In the genomic region with DNA sequence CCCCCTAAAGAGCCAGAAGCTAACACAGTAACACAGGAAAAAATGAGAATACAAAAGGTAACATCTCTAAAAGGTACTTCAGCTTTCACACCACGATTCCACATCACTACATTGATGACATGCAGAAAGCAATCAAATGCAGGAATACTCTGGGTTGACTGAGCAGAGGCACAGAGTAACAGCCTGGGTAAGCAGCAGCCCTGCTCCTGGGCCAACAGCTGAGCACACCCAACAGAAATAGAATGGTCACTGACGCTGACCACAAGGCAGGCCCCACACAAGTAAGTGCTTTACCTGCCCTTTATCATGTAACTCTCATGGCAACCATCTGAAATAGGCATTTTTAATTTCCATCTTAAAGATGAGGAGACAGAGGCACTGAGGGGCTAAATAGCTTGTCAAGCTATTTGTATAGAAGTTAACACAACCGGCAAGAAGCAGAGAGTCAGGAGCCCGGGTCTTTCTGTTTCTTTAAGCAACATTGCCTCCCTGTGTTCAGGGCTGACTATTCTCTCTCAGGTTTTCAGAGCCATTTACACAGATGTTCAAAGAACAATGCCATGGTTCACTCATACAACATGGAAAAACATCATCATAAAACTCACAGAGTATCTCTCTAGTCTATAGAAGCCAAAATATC, we compare ENCODE assay signal across 9 cellular contexts.
DNase-seq lines count a peak whose midpoint lies in the region; ATAC-seq and TF ChIP-seq lines count a peak whose summit lies in the region.
"Had no signal": no experiment of that assay in that cellular context is flagged by ENCODE, and none has a peak within 500 bp of the region (broad histone marks: within the 10 kb centered on the region; RNA-seq: fewer than 3 reads in every experiment).

No MANE protein-coding gene starts in this region.

- no peak overlapping the region for H3K4me3 ChIP-seq in heart right ventricle

- no peak for TF ChIP-seq POLR2A in GM18505 (IDR thresholded peaks at IDR 0.05; ENCODE audit: borderline replicate concordance, extremely low read depth, insufficient read depth, insufficient read length)

- peak in 6 of 9 donors; percentile 29 to 47 (median 38) for TF ChIP-seq CTCF in heart right ventricle (IDR thresholded peaks at IDR 0.05)

- no peak for DNase-seq in activated CD8-positive, alpha-beta memory T cell treated with anti-CD3 and anti-CD28 coated beads, Interleukin-2, amount 10 ng/mL, durations not matched to agents 7 days and 5 days
- no peak for DNase-seq in activated CD8-positive, alpha-beta memory T cell treated with anti-CD3 and anti-CD28 coated beads, Interleukin-2, amount 50 U/mL, for 48 hours
- DNase-seq in NCI-H2107 (lab: John Stamatoyannopoulos, UW) (peak; percentile 31), heart right ventricle (no peak)
- peak; percentile 65 for DNase-seq in activated effector memory CD4-positive, alpha-beta T cell treated with anti-CD3 and anti-CD28 coated beads, Interleukin-2, amount 50 U/mL, for 16 hours
- peak; percentile 16 for DNase-seq in stimulated activated CD4-positive, alpha-beta T cell treated with anti-CD3 and anti-CD28 coated beads, Interleukin-1b, Interleukin-23, amount 100 ng/mL, for 48 hours

- H3K36me3 Mint-ChIP-seq in activated CD8-positive, alpha-beta memory T cell treated with anti-CD3 and anti-CD28 coated beads, Interleukin-2, amount 10 ng/mL, durations not matched to agents 7 days and 5 days, result no peaks in the 10 kb centered on the region

- intact Hi-C loops in heart right ventricle (cut with DNase I), result loop anchor here in 4 of 10 donors (5.0 to 10.0 kb wide), 3 partner anchors 572 to 1054 kb away; no protein-coding TSS in a partner anchor

- no peaks in the 10 kb centered on the region for H3K9me3 ChIP-seq in heart right ventricle

- peaks cover 3% of the 10 kb centered on the region for H3K4me1 Mint-ChIP-seq in activated CD8-positive, alpha-beta memory T cell treated with anti-CD3 and anti-CD28 coated beads, Interleukin-2, amount 10 ng/mL, durations not matched to agents 7 days and 5 days
- H3K4me1 Mint-ChIP-seq: central memory CD8-positive, alpha-beta T cell had no signal

- H3K36me3 ChIP-seq in heart right ventricle, result no peaks in the 10 kb centered on the region

- H3K27me3 ChIP-seq in heart right ventricle, result peaks cover 0 to 9% (median 0%) of the 10 kb centered on the region in 7 donors

- no peaks in the 10 kb centered on the region for H3K4me1 ChIP-seq in heart right ventricle

- ATAC-seq in activated CD8-positive, alpha-beta memory T cell treated with anti-CD3 and anti-CD28 coated beads, Interleukin-2, amount 10 ng/mL, durations not matched to agents 7 days and 5 days, result peak; percentile 23
- ATAC-seq in heart right ventricle (peak in 7 of 8 donors; percentile 38 to 79 (median 68)), GM18505 (IDR thresholded peaks at IDR 0.05; ENCODE audit: unreplicated experiment) (no peak), GM18511 (IDR thresholded peaks at IDR 0.05; ENCODE audit: unreplicated experiment) (no peak)

- H3K27ac Mint-ChIP-seq in activated CD8-positive, alpha-beta memory T cell treated with anti-CD3 and anti-CD28 coated beads, Interleukin-2, amount 10 ng/mL, durations not matched to agents 7 days and 5 days, result no peak overlapping the region

- CTCF ChIA-PET in activated CD8-positive, alpha-beta memory T cell treated with anti-CD3 and anti-CD28 coated beads, Interleukin-2, amount 10 ng/mL, durations not matched to agents 7 days and 5 days (lab: Charles Lee), result interaction anchor here (0.9 to 1.6 kb wide), 4 partner anchors 10 to 526 kb away, joined by 3 to 4 read pairs (median 3); no protein-coding TSS in a partner anchor

- 30 to 36% methylated on average over 4 of the region's 4 CpGs for WGBS in heart right ventricle, 2 donors

- H3K27me3 Mint-ChIP-seq in activated CD8-positive, alpha-beta memory T cell treated with anti-CD3 and anti-CD28 coated beads, Interleukin-2, amount 10 ng/mL, durations not matched to agents 7 days and 5 days, result peaks cover 5% of the 10 kb centered on the region
- H3K27me3 Mint-ChIP-seq: central memory CD8-positive, alpha-beta T cell had no signal

- no peaks in the 10 kb centered on the region for H3K9me3 Mint-ChIP-seq in activated CD8-positive, alpha-beta memory T cell treated with anti-CD3 and anti-CD28 coated beads, Interleukin-2, amount 10 ng/mL, durations not matched to agents 7 days and 5 days (ENCODE audit: low read depth)
- H3K9me3 Mint-ChIP-seq: central memory CD8-positive, alpha-beta T cell had no signal

- no peak overlapping the region for H3K27ac ChIP-seq in heart right ventricle

- H3K4me3 Mint-ChIP-seq in activated CD8-positive, alpha-beta memory T cell treated with anti-CD3 and anti-CD28 coated beads, Interleukin-2, amount 10 ng/mL, durations not matched to agents 7 days and 5 days, result no peak overlapping the region
- H3K4me3 Mint-ChIP-seq: central memory CD8-positive, alpha-beta T cell had no signal

Comparison
In these comparisons a context has a peak if more than half of its experiments do, and no peak if none do; other contexts are left out.
1. ATAC-seq: peak in activated CD8-positive, alpha-beta memory T cell treated with anti-CD3 and anti-CD28 coated beads, Interleukin-2, amount 10 ng/mL, durations not matched to agents 7 days and 5 days (single experiment) and heart right ventricle (7 of 8); none in GM18505 (single experiment) and GM18511 (single experiment).
2. DNase-seq: peak in NCI-H2107 (single experiment), activated effector memory CD4-positive, alpha-beta T cell treated with anti-CD3 and anti-CD28 coated beads, Interleukin-2, amount 50 U/mL, for 16 hours (single experiment) and stimulated activated CD4-positive, alpha-beta T cell treated with anti-CD3 and anti-CD28 coated beads, Interleukin-1b, Interleukin-23, amount 100 ng/mL, for 48 hours (single experiment); none in activated CD8-positive, alpha-beta memory T cell treated with anti-CD3 and anti-CD28 coated beads, Interleukin-2, amount 10 ng/mL, durations not matched to agents 7 days and 5 days (single experiment), activated CD8-positive, alpha-beta memory T cell treated with anti-CD3 and anti-CD28 coated beads, Interleukin-2, amount 50 U/mL, for 48 hours (single experiment) and heart right ventricle (0 of 2).